32 cellular contexts compared by ENCODE assay signal in the genomic region with DNA sequence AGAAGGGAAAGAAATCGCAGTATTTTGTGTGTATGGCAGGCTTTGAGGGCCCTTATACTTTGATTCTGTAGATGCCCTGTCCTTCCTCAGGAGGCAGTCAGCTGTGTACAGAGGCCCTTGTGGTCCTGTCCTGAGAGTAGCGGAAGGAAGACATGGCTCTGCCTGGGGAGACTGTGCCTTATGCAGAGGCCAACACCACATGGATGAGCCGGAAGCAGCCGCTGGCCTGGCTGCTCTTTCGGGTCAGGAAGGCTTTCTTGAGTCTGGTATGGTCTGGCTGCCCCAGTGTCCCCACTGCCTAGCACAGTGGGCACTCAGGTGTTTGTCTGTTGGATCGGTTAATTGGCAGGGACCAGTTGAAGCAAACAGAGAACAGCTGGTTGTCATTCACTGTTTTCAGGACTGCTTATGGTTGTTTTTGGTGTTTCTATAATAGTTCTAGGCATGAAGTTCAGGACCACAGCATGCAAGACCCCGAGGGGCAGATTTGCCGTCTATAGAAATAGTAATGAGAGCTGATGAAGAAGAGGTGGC. TPM values are rescaled to one million over a fixed set of nuclear protein-coding genes. Genes with fewer than 3 reads are reported as not detected.
DNase-seq lines count a peak whose midpoint lies in the region; ATAC-seq, FAIRE-seq and TF ChIP-seq lines count a peak whose summit lies in the region.
"Had no signal": no experiment of that assay in that cellular context is flagged by ENCODE, and none has a peak within 500 bp of the region (broad histone marks: within the 10 kb centered on the region; RNA-seq: fewer than 3 reads in every experiment).

No MANE protein-coding gene starts in this region.

- no peak overlapping the region for H3K4ac ChIP-seq in mesendoderm (ENCODE audit: low read depth, low read length)

- CTCF ChIA-PET in activated CD4-positive, alpha-beta T cell treated with anti-CD3 and anti-CD28 coated beads, Interleukin-2, amount 10 ng/mL, durations not matched to agents 7 days and 5 days (lab: Charles Lee), result interaction anchor here (0.6 to 1.5 kb wide), 5 partner anchors 11 to 541 kb away, joined by 3 to 4 read pairs (median 3); no protein-coding TSS in a partner anchor
- CTCF ChIA-PET in activated B cell treated with CpG ODN at 0.5 μM for 24 hours (lab: Charles Lee), result interaction anchor here (4.2 kb wide), 1 partner anchor 13 kb away, joined by 22 read pairs; no protein-coding TSS in a partner anchor

- peaks cover 44% of the 10 kb centered on the region for H3K4me1 Mint-ChIP-seq in activated CD4-positive, alpha-beta T cell treated with anti-CD3 and anti-CD28 coated beads, Interleukin-2, amount 10 ng/mL, durations not matched to agents 7 days and 5 days
- peaks cover 80% of the 10 kb centered on the region for H3K4me1 Mint-ChIP-seq in activated B cell treated with CpG ODN at 0.5 μM for 24 hours

- H3K27me3 ChIP-seq in mesendoderm (ENCODE audit: insufficient read depth, low read length, poor library complexity), result no peaks in the 10 kb centered on the region
- H3K27me3 ChIP-seq: adrenal gland, esophagus muscularis mucosa, heart left ventricle, upper lobe of left lung had no signal

- H3K9ac ChIP-seq in mesendoderm (ENCODE audit: low read length), result no peak overlapping the region

- no peak overlapping the region for H3K4me2 ChIP-seq in mesendoderm (ENCODE audit: low read length)

- WGBS in mesendoderm (ENCODE audit: extremely low coverage, insufficient coverage, low lambda C conversion rate), result no CpG with 5 or more reads among the region's 8 CpGs

- no peak overlapping the region for H4K8ac ChIP-seq in mesendoderm (ENCODE audit: low read depth, low read length)

- peak overlapping the region; percentile 44 for H3K27ac Mint-ChIP-seq in activated CD4-positive, alpha-beta T cell treated with anti-CD3 and anti-CD28 coated beads, Interleukin-2, amount 10 ng/mL, durations not matched to agents 7 days and 5 days
- no peak overlapping the region for H3K27ac Mint-ChIP-seq in activated B cell treated with CpG ODN at 0.5 μM for 24 hours
- H3K27ac Mint-ChIP-seq: activated CD8-positive, alpha-beta memory T cell treated with anti-CD3 and anti-CD28 coated beads, Interleukin-2, amount 10 ng/mL, durations not matched to agents 7 days and 5 days; activated naive CD4-positive, alpha-beta T cell treated with anti-CD3 and anti-CD28 coated beads for 36 hours; activated T-cell treated with anti-CD3 and anti-CD28 coated beads, Interleukin-2, amount 50 U/mL, for 72 hours; brain; CD4-positive, alpha-beta T cell; dendritic cell treated with granulocyte-macrophage colony-stimulating factor and Interleukin-4, amounts not matched to agents 40 ng/mL and 50 ng/mL, for 4 days; mesothelial cell of epicardium had no signal

- peaks cover 97% of the 10 kb centered on the region for H3K79me2 ChIP-seq in mesendoderm (ENCODE audit: control insufficient read depth, insufficient read depth, low read length)

- ATAC-seq in activated B cell treated with CpG ODN at 0.5 μM for 24 hours (ENCODE audit: low read depth) (no peak), omental fat pad (ENCODE audit: low FRiP score) (no peak)
- ATAC-seq: activated CD8-positive, alpha-beta memory T cell treated with anti-CD3 and anti-CD28 coated beads, Interleukin-2, amount 10 ng/mL, durations not matched to agents 7 days and 5 days; activated T-cell treated with anti-CD3 and anti-CD28 coated beads, Interleukin-2, amount 50 U/mL, for 72 hours; heart left ventricle; left ventricle myocardium superior; naive thymus-derived CD4-positive, alpha-beta T cell had no signal

- peaks cover 18% of the 10 kb centered on the region for H3K79me1 ChIP-seq in mesendoderm (ENCODE audit: low read length)

- no peak overlapping the region for H3K27ac ChIP-seq in mesendoderm (ENCODE audit: low read depth, low read length)
- H3K27ac ChIP-seq: adrenal gland, esophagus muscularis mucosa, heart left ventricle, upper lobe of left lung, VCaP had no signal

- H3K4me3 Mint-ChIP-seq in activated CD4-positive, alpha-beta T cell treated with anti-CD3 and anti-CD28 coated beads, Interleukin-2, amount 10 ng/mL, durations not matched to agents 7 days and 5 days, result no peak overlapping the region
- peak overlapping the region; percentile 17 for H3K4me3 Mint-ChIP-seq in activated B cell treated with CpG ODN at 0.5 μM for 24 hours
- H3K4me3 Mint-ChIP-seq: activated CD8-positive, alpha-beta memory T cell treated with anti-CD3 and anti-CD28 coated beads, Interleukin-2, amount 10 ng/mL, durations not matched to agents 7 days and 5 days; activated naive CD4-positive, alpha-beta T cell treated with anti-CD3 and anti-CD28 coated beads for 36 hours; activated T-cell treated with anti-CD3 and anti-CD28 coated beads, Interleukin-2, amount 50 U/mL, for 72 hours; brain; CD4-positive, alpha-beta T cell; dendritic cell treated with granulocyte-macrophage colony-stimulating factor and Interleukin-4, amounts not matched to agents 40 ng/mL and 50 ng/mL, for 4 days; mesothelial cell of epicardium had no signal

- no peaks in the 10 kb centered on the region for H3K9me3 Mint-ChIP-seq in activated CD4-positive, alpha-beta T cell treated with anti-CD3 and anti-CD28 coated beads, Interleukin-2, amount 10 ng/mL, durations not matched to agents 7 days and 5 days
- no peaks in the 10 kb centered on the region for H3K9me3 Mint-ChIP-seq in activated B cell treated with CpG ODN at 0.5 μM for 24 hours
- H3K9me3 Mint-ChIP-seq: activated naive CD4-positive, alpha-beta T cell treated with anti-CD3 and anti-CD28 coated beads for 36 hours; activated T-cell treated with anti-CD3 and anti-CD28 coated beads, Interleukin-2, amount 50 U/mL, for 72 hours; brain; CD4-positive, alpha-beta T cell; dendritic cell treated with granulocyte-macrophage colony-stimulating factor and Interleukin-4, amounts not matched to agents 40 ng/mL and 50 ng/mL, for 4 days; mesothelial cell of epicardium; naive thymus-derived CD4-positive, alpha-beta T cell had no signal

- no peak overlapping the region for H2BK15ac ChIP-seq in mesendoderm (replicated peaks; ENCODE audit: low read depth)

- no peak overlapping the region for H2BK120ac ChIP-seq in mesendoderm (ENCODE audit: low read depth, low read length)

- H3K4me1 ChIP-seq in mesendoderm (ENCODE audit: control insufficient read depth, low read depth, low read length), result peaks cover 14% of the 10 kb centered on the region

- POLR2A ChIA-PET in activated CD4-positive, alpha-beta T cell treated with anti-CD3 and anti-CD28 coated beads, Interleukin-2, amount 10 ng/mL, durations not matched to agents 7 days and 5 days (lab: Charles Lee), result no interaction called here
- POLR2A ChIA-PET in activated B cell treated with CpG ODN at 0.5 μM for 24 hours (lab: Charles Lee), result no interaction called here

- peak overlapping the region; percentile 35 for H3K56ac ChIP-seq in mesendoderm (ENCODE audit: low read length)

- peaks cover 5% of the 10 kb centered on the region for H3K36me3 Mint-ChIP-seq in activated CD4-positive, alpha-beta T cell treated with anti-CD3 and anti-CD28 coated beads, Interleukin-2, amount 10 ng/mL, durations not matched to agents 7 days and 5 days (ENCODE audit: low read depth)
- H3K36me3 Mint-ChIP-seq in activated B cell treated with CpG ODN at 0.5 μM for 24 hours (ENCODE audit: low read depth), result peaks cover 50% of the 10 kb centered on the region
- H3K36me3 Mint-ChIP-seq: activated CD8-positive, alpha-beta memory T cell treated with anti-CD3 and anti-CD28 coated beads, Interleukin-2, amount 10 ng/mL, durations not matched to agents 7 days and 5 days had no signal

- H4K5ac ChIP-seq in mesendoderm (ENCODE audit: low read length), result no peak overlapping the region

- TF ChIP-seq CTCF in activated B cell treated with CpG ODN at 0.5 μM for 24 hours (IDR thresholded peaks at IDR 0.05), result no peak
- no peak for TF ChIP-seq CTCF in omental fat pad (IDR thresholded peaks at IDR 0.05)

- H3K27me3 Mint-ChIP-seq in activated CD4-positive, alpha-beta T cell treated with anti-CD3 and anti-CD28 coated beads, Interleukin-2, amount 10 ng/mL, durations not matched to agents 7 days and 5 days, result no peaks in the 10 kb centered on the region
- H3K27me3 Mint-ChIP-seq in activated B cell treated with CpG ODN at 0.5 μM for 24 hours, result no peaks in the 10 kb centered on the region
- H3K27me3 Mint-ChIP-seq: activated CD8-positive, alpha-beta memory T cell treated with anti-CD3 and anti-CD28 coated beads, Interleukin-2, amount 10 ng/mL, durations not matched to agents 7 days and 5 days; brain; CD4-positive, alpha-beta T cell; dendritic cell treated with granulocyte-macrophage colony-stimulating factor and Interleukin-4, amounts not matched to agents 40 ng/mL and 50 ng/mL, for 4 days; naive thymus-derived CD4-positive, alpha-beta T cell had no signal

- H2BK5ac ChIP-seq in mesendoderm (ENCODE audit: low read length), result no peak overlapping the region

- intact Hi-C loops in activated B cell treated with CpG ODN at 0.5 μM for 24 hours (cut with micrococcal nuclease), result no loop called here

- H3K23ac ChIP-seq in mesendoderm (ENCODE audit: low read length), result no peak overlapping the region

- H2AK5ac ChIP-seq in mesendoderm (ENCODE audit: low read length), result no peak overlapping the region

- no peak for FAIRE-seq in RCC 7860 (lab: Jason Lieb, UNC)
- FAIRE-seq: D721Med, endometrium, keratinocyte had no signal

- H3K36me3 ChIP-seq in mesendoderm (ENCODE audit: control insufficient read depth, insufficient read depth, low read length), result no peaks in the 10 kb centered on the region
- H3K36me3 ChIP-seq: adrenal gland, upper lobe of left lung had no signal

- H3K18ac ChIP-seq in mesendoderm (ENCODE audit: low read length), result no peak overlapping the region

- DNase-seq in activated CD4-positive, alpha-beta T cell treated with anti-CD3 and anti-CD28 coated beads, Interleukin-2, amount 10 ng/mL, durations not matched to agents 7 days and 5 days, result no peak
- no peak for DNase-seq in activated CD4-positive, alpha-beta T cell treated with anti-CD3 and anti-CD28 coated beads, Interleukin-2, amount 50 U/mL, for 48 hours
- no peak for DNase-seq in activated B cell treated with CpG ODN at 0.5 μM for 24 hours
- no peak for DNase-seq in mesendoderm
- no peak for DNase-seq in omental fat pad (ENCODE audit: low spot score)
- DNase-seq in hippocampal formation (lab: John Stamatoyannopoulos, UW), result no peak
- no peak for DNase-seq in RCC 7860 (ENCODE audit: low spot score)
- DNase-seq in activated gamma-delta T cell treated with Interleukin-2 at 50 U/mL for 16 hours, result no peak
- DNase-seq: activated CD8-positive, alpha-beta memory T cell treated with anti-CD3 and anti-CD28 coated beads, Interleukin-2, amount 10 ng/mL, durations not matched to agents 7 days and 5 days; activated naive CD4-positive, alpha-beta T cell treated with anti-CD3 and anti-CD28 coated beads for 36 hours; activated T-cell treated with anti-CD3 and anti-CD28 coated beads, Interleukin-2, amount 50 U/mL, for 72 hours; adrenal gland; CD4-positive, alpha-beta T cell; foreskin fibroblast; heart left ventricle; left ventricle myocardium superior; naive thymus-derived CD4-positive, alpha-beta T cell; NCI-H1092 treated with DMSO at 0.1 percent for 48 hours; NCI-H1694 treated with DMSO at 0.1 percent for 48 hours; NCI-H2171 treated with DMSO at 0.1 percent for 48 hours; NCI-H524; stimulated activated CD4-positive, alpha-beta T cell treated with anti-CD3 and anti-CD28 coated beads, Interleukin-4, amount 100 ng/mL, for 24 hours; T1000 had no signal

- H3K4me3 ChIP-seq in mesendoderm (ENCODE audit: low read length), result no peak overlapping the region
- H3K4me3 ChIP-seq: adrenal gland, esophagus muscularis mucosa, heart left ventricle, upper lobe of left lung had no signal

RNA-seq across cellular contexts. Expression of a gene that starts 12.4 kb away (rescaled TPM):
- total RNA-seq in activated CD4-positive, alpha-beta T cell treated with anti-CD3 and anti-CD28 coated beads, Interleukin-2, amount 10 ng/mL, durations not matched to agents 7 days and 5 days, result 10 to 100 TPM; 86.5 to 99.0 TPM
- total RNA-seq in activated B cell treated with CpG ODN at 0.5 μM for 24 hours, result 138 and 147 TPM in 2 replicates
- polyA plus RNA-seq in mesendoderm (2013, experiment 1 of 2), result 157 TPM
- 159 TPM for polyA plus RNA-seq in mesendoderm (2013, experiment 2 of 2)
- 10 to 100 TPM; 44.6 to 89.6 (median 55.9) TPM for total RNA-seq in omental fat pad
